10 cellular contexts compared by ENCODE assay signal in genomic region chr7:133481676-133482075, GRCh38.
A peak's percentile ranks its signal among the peaks of the same experiment; 100 is the strongest.
DNase-seq lines count a peak whose midpoint lies in the region; ATAC-seq, FAIRE-seq and TF ChIP-seq lines count a peak whose summit lies in the region.
"Had no signal": no experiment of that assay in that cellular context is flagged by ENCODE, and none has a peak within 500 bp of the region (broad histone marks: within the 10 kb centered on the region; RNA-seq: fewer than 3 reads in every experiment).

No MANE protein-coding gene starts in this region.

- FAIRE-seq in GM12892 (lab: Jason Lieb, UNC) = no peak

- H3K27me3 Mint-ChIP-seq in T-helper 2 cell treated with Interferon-gamma antibody and Interleukin-4, amounts not matched to agents 5 μg/mL and 100 μg/mL, for 36 hours (ENCODE audit: low read depth) = no peaks in the 10 kb centered on the region
- H3K27me3 Mint-ChIP-seq: naive B cell had no signal

- no peak for DNase-seq in T-helper 2 cell treated with Interferon-gamma antibody and Interleukin-4, amounts not matched to agents 5 μg/mL and 100 μg/mL, for 36 hours (ENCODE audit: low spot score)
- DNase-seq in T-helper 2 cell (no peak), cardiac fibroblast (ENCODE audit: low read depth in 2 of 2) (peak; percentile 72 to 78), pons (ENCODE audit: low spot score) (peak; percentile 32), SIG-M5 (lab: John Stamatoyannopoulos, UW) (no peak), GM12892 (ENCODE audit: insufficient read length) (no peak)
- DNase-seq: naive B cell had no signal

- no peaks in the 10 kb centered on the region for H3K27me3 ChIP-seq in Loucy (ENCODE audit: insufficient read depth, low read length, poor library complexity, severe bottlenecking)

- H3K36me3 ChIP-seq in Loucy (ENCODE audit: insufficient read depth, low read length) = peaks cover 7% of the 10 kb centered on the region; the same call in 1 of the 2 replicates

- H3K36me3 Mint-ChIP-seq in T-helper 2 cell treated with Interferon-gamma antibody and Interleukin-4, amounts not matched to agents 5 μg/mL and 100 μg/mL, for 36 hours (ENCODE audit: low read depth) = peaks cover 44% of the 10 kb centered on the region

- H3K4me3 ChIP-seq in Loucy (ENCODE audit: low read length, poor library complexity, severe bottlenecking) = peak overlapping the region; percentile 75
- no peak overlapping the region for H3K4me3 ChIP-seq in cardiac fibroblast (replicated peaks in 1 of 2; ENCODE audit: low read depth in 2 of 2, low read length in 2 of 2)

- peak overlapping the region; percentile 98 for H3K9ac ChIP-seq in Loucy (ENCODE audit: low read depth, low read length, poor library complexity, severe bottlenecking)

- H3K9me3 Mint-ChIP-seq in T-helper 2 cell treated with Interferon-gamma antibody and Interleukin-4, amounts not matched to agents 5 μg/mL and 100 μg/mL, for 36 hours = peaks cover 12% of the 10 kb centered on the region
- H3K9me3 Mint-ChIP-seq: naive B cell had no signal

- H3K79me2 ChIP-seq in Loucy (ENCODE audit: insufficient read depth, low read length) = peaks cover 65% of the 10 kb centered on the region

- no peak overlapping the region for H2AFZ ChIP-seq in Loucy (ENCODE audit: low read length)

- no peaks in the 10 kb centered on the region for H3K9me2 ChIP-seq in Loucy (replicated peaks; ENCODE audit: low read depth, low read length)

- H3F3A ChIP-seq in Loucy (ENCODE audit: low read depth) = peaks cover 11% of the 10 kb centered on the region

- H3K4me3 Mint-ChIP-seq in T-helper 2 cell treated with Interferon-gamma antibody and Interleukin-4, amounts not matched to agents 5 μg/mL and 100 μg/mL, for 36 hours = peak overlapping the region; percentile 84
- H3K4me3 Mint-ChIP-seq: naive B cell had no signal

- peak overlapping the region; percentile 50 for H3K27ac Mint-ChIP-seq in T-helper 2 cell treated with Interferon-gamma antibody and Interleukin-4, amounts not matched to agents 5 μg/mL and 100 μg/mL, for 36 hours
- H3K27ac Mint-ChIP-seq: naive B cell had no signal

- H4K20me1 ChIP-seq in Loucy (ENCODE audit: insufficient read depth, low read length, poor library complexity, severe bottlenecking) = no peaks in the 10 kb centered on the region

- no peak for TF ChIP-seq CTCF in Loucy (conservative IDR thresholded peaks at IDR 0.05; ENCODE audit: low read length)
- TF ChIP-seq CTCF in cardiac fibroblast (IDR thresholded peaks at IDR 0.05; ENCODE audit: low read depth, low read length) = no peak

- peak overlapping the region; percentile 90 for H3K4me2 ChIP-seq in Loucy (ENCODE audit: low read depth, low read length, poor library complexity, severe bottlenecking)

- no peak for ATAC-seq in GM19452 (IDR thresholded peaks at IDR 0.05; ENCODE audit: unreplicated experiment)
- ATAC-seq: esophagus mucosa had no signal

- H3K4me1 Mint-ChIP-seq in T-helper 2 cell treated with Interferon-gamma antibody and Interleukin-4, amounts not matched to agents 5 μg/mL and 100 μg/mL, for 36 hours (ENCODE audit: low read depth) = peaks cover 63% of the 10 kb centered on the region

- no peaks in the 10 kb centered on the region for H3K9me3 ChIP-seq in Loucy (ENCODE audit: insufficient read depth, low read depth, low read length)

- TF ChIP-seq POLR2A in GM12892 (IDR thresholded peaks at IDR 0.05; ENCODE audit: low read depth, low read length) = no peak

- H3K4me1 ChIP-seq in Loucy (ENCODE audit: insufficient read depth, low read length, poor library complexity, severe bottlenecking) = peaks cover 85% of the 10 kb centered on the region

Comparison
In these comparisons a context has a peak if more than half of its experiments do, and no peak if none do; other contexts are left out.
1. DNase-seq: peak in cardiac fibroblast (2 of 2) and pons (single experiment); none in T-helper 2 cell treated with Interferon-gamma antibody and Interleukin-4, amounts not matched to agents 5 μg/mL and 100 μg/mL, for 36 hours (single experiment), T-helper 2 cell (0 of 5), SIG-M5 (single experiment) and GM12892 (single experiment).